Comparison of ENCODE assay signal across 8 cellular contexts in genomic region chr2:9951522-9952285, GRCh38. TPM values are rescaled to one million over a fixed set of nuclear protein-coding genes. Genes with fewer than 3 reads are reported as not detected.
A peak's percentile ranks its signal among the peaks of the same experiment; 100 is the strongest.
DNase-seq lines count a peak whose midpoint lies in the region; ATAC-seq and TF ChIP-seq lines count a peak whose summit lies in the region.

TSS of gene GRHL1 (plus strand) at chr2:9951693. CDS start at chr2:9951834, 141 bp downstream.

- no peak for TF ChIP-seq EP300 in ovary (IDR thresholded peaks at IDR 0.05)

- TF ChIP-seq POLR2A in ovary (IDR thresholded peaks at IDR 0.05), result no peak

- 0 to 2% (median 1%) methylated on average over 59 to 110 of the region's 111 CpGs for WGBS in ovary, 3 donors
- WGBS in thymus, result 1% methylated on average over 111 of the region's 111 CpGs

- H3K27me3 ChIP-seq in ovary, result no peaks in the 10 kb centered on the region
- peaks cover 38% of the 10 kb centered on the region for H3K27me3 ChIP-seq in thymus (ENCODE audit: control insufficient read depth, insufficient read depth)

- H3K4me3 Mint-ChIP-seq in activated naive CD8-positive, alpha-beta T cell treated with anti-CD3 and anti-CD28 coated beads for 36 hours, result peak within 1 kb of the TSS; percentile 80

- no peaks in the 10 kb centered on the region for H3K36me3 Mint-ChIP-seq in activated naive CD8-positive, alpha-beta T cell treated with anti-CD3 and anti-CD28 coated beads for 36 hours

- DNase-seq in NCI-H1105 (lab: John Stamatoyannopoulos, UW) (peak; percentile 85), SKM-1 treated with dmso at 0.1 percent for 144 hours (lab: John Stamatoyannopoulos, UW; ENCODE audit: unreplicated experiment) (peak; percentile 83), Right ventricle myocardium inferior (ENCODE audit: missing footprints) (peak; percentile 96), ovary (peak; percentile 89 to 96 (median 93))
- peak; percentile 94 for DNase-seq in activated naive CD8-positive, alpha-beta T cell treated with anti-CD3 and anti-CD28 coated beads for 36 hours

- H3K4me1 ChIP-seq in ovary (ENCODE audit: insufficient read depth), result no peaks in the 10 kb centered on the region
- peaks cover 8% of the 10 kb centered on the region for H3K4me1 ChIP-seq in thymus (ENCODE audit: control insufficient read depth, insufficient read depth, low read length)

- H3K36me3 ChIP-seq in ovary (no peaks in the 10 kb centered on the region), thymus (ENCODE audit: control insufficient read depth, insufficient read depth) (no peaks in the 10 kb centered on the region)

- no peaks in the 10 kb centered on the region for H3K9me3 Mint-ChIP-seq in activated naive CD8-positive, alpha-beta T cell treated with anti-CD3 and anti-CD28 coated beads for 36 hours

- peaks cover 43% of the 10 kb centered on the region for H3K27me3 Mint-ChIP-seq in activated naive CD8-positive, alpha-beta T cell treated with anti-CD3 and anti-CD28 coated beads for 36 hours

- no peaks in the 10 kb centered on the region for H3K9me3 ChIP-seq in ovary
- H3K9me3 ChIP-seq in thymus (ENCODE audit: control insufficient read depth), result no peaks in the 10 kb centered on the region

- no peak for TF ChIP-seq CTCF in ovary (IDR thresholded peaks at IDR 0.05)

- H3K4me3 ChIP-seq in GM08714 (ENCODE audit: low read length) (peak within 1 kb of the TSS; percentile 74), ovary (peak within 1 kb of the TSS; percentile 58), thymus (ENCODE audit: low read length) (peak within 1 kb of the TSS; percentile 87)

- H3K27ac ChIP-seq in ovary (no peak within 1 kb of the TSS), thymus (ENCODE audit: low read depth) (peak within 1 kb of the TSS; percentile 37)

- ATAC-seq in HG02678 (IDR thresholded peaks at IDR 0.05; ENCODE audit: unreplicated experiment) (peak; percentile 95), Right ventricle myocardium inferior (peak; percentile 98)

- H3K27ac Mint-ChIP-seq in activated naive CD8-positive, alpha-beta T cell treated with anti-CD3 and anti-CD28 coated beads for 36 hours, result no peak within 1 kb of the TSS

- intact Hi-C loops in Right ventricle myocardium inferior (cut with DNase I) (loop anchor here (5.0 kb wide), 1 partner anchor 109 kb away; the partner anchor contains the start of gene TAF1B), ovary (cut with DNase I) (loop anchor here in 1 of 4 donors (5.0 kb wide), 1 partner anchor 694 kb away; no protein-coding TSS in a partner anchor)

- peaks cover 5% of the 10 kb centered on the region for H3K4me1 Mint-ChIP-seq in activated naive CD8-positive, alpha-beta T cell treated with anti-CD3 and anti-CD28 coated beads for 36 hours

RNA-seq across cellular contexts. Expression of gene GRHL1, which starts in this region (rescaled TPM):
- under 1 TPM; 0.49 to 0.76 TPM for total RNA-seq in activated naive CD8-positive, alpha-beta T cell treated with anti-CD3 and anti-CD28 coated beads for 36 hours
- total RNA-seq in Right ventricle myocardium inferior, result 0.81 TPM
- total RNA-seq in ovary, result 1 to 10 TPM in 2 of 7 donors, under 1 TPM in 4, not detected in 1; 0.18 to 2.4 (median 0.78) TPM
- under 1 TPM; 0.32 to 0.40 TPM for polyA plus RNA-seq in ovary
- 7.9 TPM for polyA plus RNA-seq in thymus

Comparison
In these comparisons a context has a peak if more than half of its experiments do, and no peak if none do; other contexts are left out.
1. Peak in DNase-seq in activated naive CD8-positive, alpha-beta T cell treated with anti-CD3 and anti-CD28 coated beads for 36 hours; RNA of the gene not detected or under 1 TPM.
2. Peak in DNase-seq and ATAC-seq in Right ventricle myocardium inferior; RNA of the gene not detected or under 1 TPM.